ENCODE assay signal across 14 cellular contexts in the genomic region with DNA sequence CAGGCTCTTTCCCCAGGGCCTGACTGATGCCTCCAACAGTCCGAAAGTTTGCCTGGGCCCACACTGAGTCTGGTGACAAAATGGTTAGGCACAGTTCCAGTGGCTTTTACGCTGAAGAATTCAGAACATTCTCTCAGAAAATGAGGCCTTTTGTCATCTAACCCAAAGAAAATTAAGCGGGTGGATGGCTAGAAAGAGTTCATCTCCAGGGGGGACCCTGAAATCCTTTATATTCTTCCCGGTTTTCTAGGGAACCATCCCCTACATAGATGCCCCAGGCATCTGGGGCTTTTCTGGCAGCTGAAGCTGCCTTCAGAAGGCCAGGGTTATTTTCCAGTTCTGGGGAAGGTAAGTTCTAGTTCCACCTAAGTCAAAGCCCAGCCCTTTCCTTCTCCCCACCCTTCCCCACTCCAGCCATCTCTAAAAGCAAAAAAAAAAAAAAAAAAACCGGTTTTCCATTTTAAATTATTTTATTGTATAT. TPM values are rescaled to one million over a fixed set of nuclear protein-coding genes. Genes with fewer than 3 reads are reported as not detected.
A peak's percentile ranks its signal among the peaks of the same experiment; 100 is the strongest.
DNase-seq lines count a peak whose midpoint lies in the region; ATAC-seq and TF ChIP-seq lines count a peak whose summit lies in the region.
"Had no signal": no experiment of that assay in that cellular context is flagged by ENCODE, and none has a peak within 500 bp of the region (broad histone marks: within the 10 kb centered on the region; RNA-seq: fewer than 3 reads in every experiment).

No MANE protein-coding gene starts in this region.

- H4K20me1 ChIP-seq in GM23338 (replicated peaks; ENCODE audit: insufficient read depth): peaks cover 27% of the 10 kb centered on the region; the same call in 1 of the 2 replicates

- ATAC-seq in GM23338 (no peak), GM18511 (IDR thresholded peaks at IDR 0.05; ENCODE audit: unreplicated experiment) (no peak)
- ATAC-seq: K562 had no signal

- H3K27me3 Mint-ChIP-seq in GM23338 (ENCODE audit: insufficient read depth, low read depth, poor library complexity): peaks cover 35% of the 10 kb centered on the region

- no peak overlapping the region for H3K27ac Mint-ChIP-seq in GM23338

- H3K9me3 ChIP-seq in adrenal gland (replicated peaks in 1 of 3): no peaks in the 10 kb centered on the region

- H3K4me1 Mint-ChIP-seq in GM23338: peaks cover 37% of the 10 kb centered on the region

- 82 to 88% (median 83%) methylated on average over 5 of the region's 5 CpGs for WGBS in adrenal gland, 4 donors

- DNase-seq in GM23338 (ENCODE audit: low spot score): no peak
- DNase-seq in adrenal gland: no peak
- no peak for DNase-seq in NCI-H1930 (lab: John Stamatoyannopoulos, UW)
- no peak for DNase-seq in NCI-H69 (lab: John Stamatoyannopoulos, UW)
- DNase-seq in activated CD4-positive, CD25-positive, alpha-beta regulatory T cell treated with anti-CD3 and anti-CD28 coated beads, Interleukin-2, amount 50 U/mL, for 72 hours: no peak
- DNase-seq: activated CD4-positive, alpha-beta T cell treated with anti-CD3 and anti-CD28 coated beads for 1 hour; amniotic stem cell; COR-L47; effector memory CD4-positive, alpha-beta T cell; NCI-H187 treated with DMSO at 0.1 percent for 48 hours had no signal

- TF ChIP-seq CTCF in GM23338 (conservative IDR thresholded peaks at IDR 0.05; ENCODE audit: low read depth in 2 of 2) (no peak), adrenal gland (IDR thresholded peaks at IDR 0.05) (no peak)

- no peak overlapping the region for H3K27ac ChIP-seq in GM23338 (ENCODE audit: low read depth)
- peak overlapping the region in 3 of 5 donors; percentile 7 to 91 (median 67) for H3K27ac ChIP-seq in adrenal gland
- H3K27ac ChIP-seq in layer of hippocampus (ENCODE audit: low read depth, low read length): peak overlapping the region; percentile 22
- H3K27ac ChIP-seq in skin epidermis: peak overlapping the region in 12 of 21 experiments; percentile 13 to 91 (median 64)

- H3K9me2 ChIP-seq in GM23338 (ENCODE audit: insufficient read depth): no peaks in the 10 kb centered on the region

- TF ChIP-seq POLR2A in adrenal gland (IDR thresholded peaks at IDR 0.05): no peak

- H3K4me2 ChIP-seq in GM23338: peak overlapping the region; percentile 96

- H3K4me3 Mint-ChIP-seq in GM23338: peak overlapping the region; percentile 65

- H3K79me2 ChIP-seq in GM23338 (replicated peaks; ENCODE audit: insufficient read depth): no peaks in the 10 kb centered on the region

- H3K4me1 ChIP-seq in GM23338 (ENCODE audit: insufficient read depth): peaks cover 29% of the 10 kb centered on the region
- peaks cover 9 to 31% of the 10 kb centered on the region in 2 donors for H3K4me1 ChIP-seq in adrenal gland (replicated peaks in 1 of 2)

- H3K36me3 ChIP-seq in GM23338 (ENCODE audit: insufficient read depth) (no peaks in the 10 kb centered on the region), adrenal gland (replicated peaks in 1 of 2) (peaks cover 0 to 16% of the 10 kb centered on the region in 2 donors)

- H3K36me3 Mint-ChIP-seq in GM23338 (ENCODE audit: low read depth): peaks cover 19% of the 10 kb centered on the region; the same call in 2 of the 3 replicates

- H3K27me3 ChIP-seq in GM23338 (ENCODE audit: insufficient read depth): peaks cover 25% of the 10 kb centered on the region
- H3K27me3 ChIP-seq in adrenal gland: no peaks in the 10 kb centered on the region
- no peaks in the 10 kb centered on the region for H3K27me3 ChIP-seq in layer of hippocampus (ENCODE audit: control insufficient read depth, insufficient read depth, low read length)

- intact Hi-C loops in adrenal gland (cut with DNase I): loop anchor here in 1 of 2 donors (2.0 kb wide), 2 partner anchors 17 to 139 kb away; partner anchors contain the start of gene MED9

- no peaks in the 10 kb centered on the region; the same call in 2 of the 3 replicates for H3K9me3 Mint-ChIP-seq in GM23338

- H3F3A ChIP-seq in GM23338 (replicated peaks; ENCODE audit: low read depth): peaks cover 3% of the 10 kb centered on the region

- H2AFZ ChIP-seq in GM23338: no peak overlapping the region

- peak overlapping the region; percentile 91 for H3K4me3 ChIP-seq in GM23338
- peak overlapping the region in 1 of 4 donors; percentile 58 for H3K4me3 ChIP-seq in adrenal gland
- peak overlapping the region in 4 of 7 experiments; percentile 44 to 66 (median 48) for H3K4me3 ChIP-seq in skin epidermis
- H3K4me3 ChIP-seq: K562 had no signal

TF ChIP-seq in GM23338, 12 proteins besides CTCF, POLR2A, EP300 and RAD21 (continues in another document):
- no peak for TF ChIP-seq EZH2 (IDR thresholded peaks at IDR 0.05; ENCODE audit: low read depth, unreplicated experiment)
- no peak for TF ChIP-seq ZNF462 (CRISPR knock-in tag; IDR thresholded peaks at IDR 0.05)
- no peak for TF ChIP-seq CREB1 (CRISPR knock-in tag; IDR thresholded peaks at IDR 0.05; ENCODE audit: low read depth)

RNA-seq across cellular contexts. Expression of gene RASD1, which starts 2.2 kb away (rescaled TPM):
- total RNA-seq in GM23338 (2014; rRNA removed; shearing (Covaris generic)): 1.4 and 3.7 TPM in 2 replicates
- polyA plus RNA-seq in GM23338 (2016; fragmentation: Nextera tagmentation; extraction: Ambion mirVana) (3.6 and 3.9 TPM in 2 replicates), adrenal gland (10 to 100 TPM in 2 of 3 donors, 1 to 10 TPM in 1; 7.5 to 56.7 (median 14.4) TPM)
- 100 to 1,000 TPM in 1 of 8 donors, 10 to 100 TPM in 5, 1 to 10 TPM in 2; 4.5 to 134 (median 19.8) TPM for total RNA-seq in adrenal gland
- polyA plus RNA-seq: K562 had no signal

RNA-seq across cellular contexts. Expression of gene MED9, which starts 17.2 kb away (rescaled TPM):
- 19.9 and 27.0 TPM in 2 replicates for total RNA-seq in GM23338 (2014; rRNA removed; shearing (Covaris generic))
- polyA plus RNA-seq in GM23338 (2016; fragmentation: Nextera tagmentation; extraction: Ambion mirVana): 14.0 and 17.3 TPM in 2 replicates
- 10 to 100 TPM in 7 of 8 donors, 1 to 10 TPM in 1; 8.2 to 41.2 (median 19.9) TPM for total RNA-seq in adrenal gland
- polyA plus RNA-seq in adrenal gland: 10 to 100 TPM; 12.3 to 14.9 (median 14.7) TPM
